In the genomic region with DNA sequence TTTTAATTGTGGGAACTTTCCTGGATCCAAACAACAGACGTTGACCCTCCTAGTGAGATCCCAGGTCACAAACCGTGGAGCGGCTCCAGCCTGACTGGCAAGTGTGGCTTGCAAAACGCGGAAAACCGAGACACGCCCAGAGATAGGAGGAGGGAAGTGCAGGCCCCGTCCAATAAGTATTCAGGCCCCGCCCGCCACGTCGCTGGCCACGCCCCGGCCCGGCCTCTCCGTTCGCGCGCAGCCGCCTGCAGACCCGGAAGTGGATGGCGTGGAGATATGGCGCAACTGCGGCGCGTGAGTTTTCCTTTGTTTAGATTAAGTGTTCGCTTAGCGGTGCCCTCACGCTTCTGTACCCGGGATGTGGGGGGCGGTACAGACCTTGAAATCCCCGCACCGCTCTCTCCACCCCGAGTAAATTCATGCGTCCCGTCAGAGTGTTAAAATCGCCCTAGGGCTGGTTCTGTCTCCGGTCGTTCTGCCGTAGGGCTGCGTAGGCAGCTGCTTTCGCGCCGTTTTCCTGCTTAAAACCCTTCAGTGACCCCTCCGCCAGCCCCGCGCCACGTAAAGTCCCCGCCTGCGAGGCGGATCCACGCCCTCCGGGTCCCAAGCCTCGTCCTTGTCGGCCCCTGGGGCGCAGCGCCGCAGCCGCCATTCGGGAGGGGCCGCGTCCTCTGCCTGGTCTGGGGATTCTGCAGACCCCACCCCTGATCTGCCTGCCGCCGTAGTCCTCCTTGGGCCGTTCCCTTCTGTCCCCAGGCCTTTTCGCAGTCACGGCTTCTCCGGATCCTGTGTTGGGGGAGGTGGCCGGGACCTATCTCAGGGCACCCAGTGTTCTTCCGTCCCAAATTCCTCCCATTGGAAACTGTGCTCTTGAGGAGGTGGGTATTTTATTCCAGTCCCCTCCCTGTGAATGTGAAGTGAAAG, we compare ENCODE assay signal across 1 cellular context.
TF ChIP-seq lines count a peak whose summit lies in the region.

A gene (plus strand): TSS at position 250 of the 924 bp plus-strand sequence. CDS start 27 bp downstream, at position 277.

TF ChIP-seq in HepG2, 621 proteins besides CTCF, POLR2A, EP300 and RAD21 (continued from another document and continues in another):
- TF ChIP-seq KMT2B (CRISPR knock-in tag; IDR thresholded peaks at IDR 0.05) (peak; percentile 89), ZNF441 (CRISPR knock-in tag; IDR thresholded peaks at IDR 0.05; ENCODE audit: borderline replicate concordance) (0 out of 2 replicates have a peak, but pooled peaks have one; percentile 30), PAWR (CRISPR knock-in tag; IDR thresholded peaks at IDR 0.05; ENCODE audit: borderline replicate concordance) (0 out of 2 replicates have a peak, but pooled peaks have one; percentile 32), FLYWCH1 (CRISPR knock-in tag; IDR thresholded peaks at IDR 0.05) (no peak), JDP2 (CRISPR knock-in tag; IDR thresholded peaks at IDR 0.05; ENCODE audit: borderline replicate concordance) (no peak), ZNF83 (CRISPR knock-in tag; IDR thresholded peaks at IDR 0.05; ENCODE audit: borderline replicate concordance) (no peak), EEA1 (CRISPR knock-in tag; IDR thresholded peaks at IDR 0.05; ENCODE audit: borderline replicate concordance) (0 out of 2 replicates have a peak, but pooled peaks have one; percentile 53), ZNF737 (CRISPR knock-in tag; IDR thresholded peaks at IDR 0.05; ENCODE audit: borderline replicate concordance) (no peak), NCOA2 (CRISPR knock-in tag; IDR thresholded peaks at IDR 0.05) (0 out of 2 replicates have a peak, but pooled peaks have one; percentile 11), MIER2 (CRISPR knock-in tag; IDR thresholded peaks at IDR 0.05) (no peak), RARA (CRISPR knock-in tag; IDR thresholded peaks at IDR 0.05) (no peak), ZBTB21 (CRISPR knock-in tag; IDR thresholded peaks at IDR 0.05) (no peak), CREM (IDR thresholded peaks at IDR 0.05) (peak; percentile 45; the same call in 1 of the 2 replicates), CREM (CRISPR knock-in tag; IDR thresholded peaks at IDR 0.05) (no peak), RXRB (CRISPR knock-in tag; IDR thresholded peaks at IDR 0.05; ENCODE audit: borderline replicate concordance) (0 out of 2 replicates have a peak, but pooled peaks have one; percentile 31), ZNF235 (CRISPR knock-in tag; IDR thresholded peaks at IDR 0.05; ENCODE audit: borderline replicate concordance) (no peak; the same call in 1 of the 2 replicates), CENPT (CRISPR knock-in tag; IDR thresholded peaks at IDR 0.05; ENCODE audit: low read depth) (no peak), THAP11 (CRISPR knock-in tag; IDR thresholded peaks at IDR 0.05) (peak; percentile 78), RFX3 (CRISPR knock-in tag; IDR thresholded peaks at IDR 0.05) (no peak), ATF7-NPFF (CRISPR knock-in tag; IDR thresholded peaks at IDR 0.05; ENCODE audit: low read depth) (peak; percentile 8; the same call in 1 of the 2 replicates), HOXA9 (CRISPR knock-in tag; IDR thresholded peaks at IDR 0.05; ENCODE audit: borderline replicate concordance) (0 out of 2 replicates have a peak, but pooled peaks have one; percentile 61), BCL6 (CRISPR knock-in tag; IDR thresholded peaks at IDR 0.05) (0 out of 2 replicates have a peak, but pooled peaks have one; percentile 20), HHEX (CRISPR knock-in tag; IDR thresholded peaks at IDR 0.05) (no peak), ZNF331 (CRISPR knock-in tag; IDR thresholded peaks at IDR 0.05) (no peak)
- TF ChIP-seq, protein P1, sequence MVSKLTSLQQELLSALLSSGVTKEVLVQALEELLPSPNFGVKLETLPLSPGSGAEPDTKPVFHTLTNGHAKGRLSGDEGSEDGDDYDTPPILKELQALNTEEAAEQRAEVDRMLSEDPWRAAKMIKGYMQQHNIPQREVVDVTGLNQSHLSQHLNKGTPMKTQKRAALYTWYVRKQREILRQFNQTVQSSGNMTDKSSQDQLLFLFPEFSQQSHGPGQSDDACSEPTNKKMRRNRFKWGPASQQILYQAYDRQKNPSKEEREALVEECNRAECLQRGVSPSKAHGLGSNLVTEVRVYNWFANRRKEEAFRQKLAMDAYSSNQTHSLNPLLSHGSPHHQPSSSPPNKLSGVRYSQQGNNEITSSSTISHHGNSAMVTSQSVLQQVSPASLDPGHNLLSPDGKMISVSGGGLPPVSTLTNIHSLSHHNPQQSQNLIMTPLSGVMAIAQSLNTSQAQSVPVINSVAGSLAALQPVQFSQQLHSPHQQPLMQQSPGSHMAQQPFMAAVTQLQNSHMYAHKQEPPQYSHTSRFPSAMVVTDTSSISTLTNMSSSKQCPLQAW (CRISPR knock-in tag; IDR thresholded peaks at IDR 0.05) = no peak
- TF ChIP-seq, protein P2, sequence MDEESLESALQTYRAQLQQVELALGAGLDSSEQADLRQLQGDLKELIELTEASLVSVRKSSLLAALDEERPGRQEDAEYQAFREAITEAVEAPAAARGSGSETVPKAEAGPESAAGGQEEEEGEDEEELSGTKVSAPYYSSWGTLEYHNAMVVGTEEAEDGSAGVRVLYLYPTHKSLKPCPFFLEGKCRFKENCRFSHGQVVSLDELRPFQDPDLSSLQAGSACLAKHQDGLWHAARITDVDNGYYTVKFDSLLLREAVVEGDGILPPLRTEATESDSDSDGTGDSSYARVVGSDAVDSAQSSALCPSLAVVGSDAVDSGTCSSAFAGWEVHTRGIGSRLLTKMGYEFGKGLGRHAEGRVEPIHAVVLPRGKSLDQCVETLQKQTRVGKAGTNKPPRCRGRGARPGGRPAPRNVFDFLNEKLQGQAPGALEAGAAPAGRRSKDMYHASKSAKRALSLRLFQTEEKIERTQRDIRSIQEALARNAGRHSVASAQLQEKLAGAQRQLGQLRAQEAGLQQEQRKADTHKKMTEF (CRISPR knock-in tag; IDR thresholded peaks at IDR 0.05) = peak; percentile 74; the same call in 1 of the 2 replicates
- TF ChIP-seq, protein P3, sequence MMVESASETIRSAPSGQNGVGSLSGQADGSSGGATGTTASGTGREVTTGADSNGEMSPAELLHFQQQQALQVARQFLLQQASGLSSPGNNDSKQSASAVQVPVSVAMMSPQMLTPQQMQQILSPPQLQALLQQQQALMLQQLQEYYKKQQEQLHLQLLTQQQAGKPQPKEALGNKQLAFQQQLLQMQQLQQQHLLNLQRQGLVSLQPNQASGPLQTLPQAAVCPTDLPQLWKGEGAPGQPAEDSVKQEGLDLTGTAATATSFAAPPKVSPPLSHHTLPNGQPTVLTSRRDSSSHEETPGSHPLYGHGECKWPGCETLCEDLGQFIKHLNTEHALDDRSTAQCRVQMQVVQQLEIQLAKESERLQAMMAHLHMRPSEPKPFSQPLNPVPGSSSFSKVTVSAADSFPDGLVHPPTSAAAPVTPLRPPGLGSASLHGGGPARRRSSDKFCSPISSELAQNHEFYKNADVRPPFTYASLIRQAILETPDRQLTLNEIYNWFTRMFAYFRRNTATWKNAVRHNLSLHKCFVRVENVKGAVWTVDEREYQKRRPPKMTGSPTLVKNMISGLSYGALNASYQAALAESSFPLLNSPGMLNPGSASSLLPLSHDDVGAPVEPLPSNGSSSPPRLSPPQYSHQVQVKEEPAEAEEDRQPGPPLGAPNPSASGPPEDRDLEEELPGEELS (CRISPR knock-in tag; IDR thresholded peaks at IDR 0.05) = peak; percentile 54; the same call in 1 of the 2 replicates
- TF ChIP-seq, protein P4, sequence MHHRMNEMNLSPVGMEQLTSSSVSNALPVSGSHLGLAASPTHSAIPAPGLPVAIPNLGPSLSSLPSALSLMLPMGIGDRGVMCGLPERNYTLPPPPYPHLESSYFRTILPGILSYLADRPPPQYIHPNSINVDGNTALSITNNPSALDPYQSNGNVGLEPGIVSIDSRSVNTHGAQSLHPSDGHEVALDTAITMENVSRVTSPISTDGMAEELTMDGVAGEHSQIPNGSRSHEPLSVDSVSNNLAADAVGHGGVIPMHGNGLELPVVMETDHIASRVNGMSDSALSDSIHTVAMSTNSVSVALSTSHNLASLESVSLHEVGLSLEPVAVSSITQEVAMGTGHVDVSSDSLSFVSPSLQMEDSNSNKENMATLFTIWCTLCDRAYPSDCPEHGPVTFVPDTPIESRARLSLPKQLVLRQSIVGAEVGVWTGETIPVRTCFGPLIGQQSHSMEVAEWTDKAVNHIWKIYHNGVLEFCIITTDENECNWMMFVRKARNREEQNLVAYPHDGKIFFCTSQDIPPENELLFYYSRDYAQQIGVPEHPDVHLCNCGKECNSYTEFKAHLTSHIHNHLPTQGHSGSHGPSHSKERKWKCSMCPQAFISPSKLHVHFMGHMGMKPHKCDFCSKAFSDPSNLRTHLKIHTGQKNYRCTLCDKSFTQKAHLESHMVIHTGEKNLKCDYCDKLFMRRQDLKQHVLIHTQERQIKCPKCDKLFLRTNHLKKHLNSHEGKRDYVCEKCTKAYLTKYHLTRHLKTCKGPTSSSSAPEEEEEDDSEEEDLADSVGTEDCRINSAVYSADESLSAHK (CRISPR knock-in tag; IDR thresholded peaks at IDR 0.05; ENCODE audit: borderline replicate concordance) = no peak
- TF ChIP-seq, protein P5, sequence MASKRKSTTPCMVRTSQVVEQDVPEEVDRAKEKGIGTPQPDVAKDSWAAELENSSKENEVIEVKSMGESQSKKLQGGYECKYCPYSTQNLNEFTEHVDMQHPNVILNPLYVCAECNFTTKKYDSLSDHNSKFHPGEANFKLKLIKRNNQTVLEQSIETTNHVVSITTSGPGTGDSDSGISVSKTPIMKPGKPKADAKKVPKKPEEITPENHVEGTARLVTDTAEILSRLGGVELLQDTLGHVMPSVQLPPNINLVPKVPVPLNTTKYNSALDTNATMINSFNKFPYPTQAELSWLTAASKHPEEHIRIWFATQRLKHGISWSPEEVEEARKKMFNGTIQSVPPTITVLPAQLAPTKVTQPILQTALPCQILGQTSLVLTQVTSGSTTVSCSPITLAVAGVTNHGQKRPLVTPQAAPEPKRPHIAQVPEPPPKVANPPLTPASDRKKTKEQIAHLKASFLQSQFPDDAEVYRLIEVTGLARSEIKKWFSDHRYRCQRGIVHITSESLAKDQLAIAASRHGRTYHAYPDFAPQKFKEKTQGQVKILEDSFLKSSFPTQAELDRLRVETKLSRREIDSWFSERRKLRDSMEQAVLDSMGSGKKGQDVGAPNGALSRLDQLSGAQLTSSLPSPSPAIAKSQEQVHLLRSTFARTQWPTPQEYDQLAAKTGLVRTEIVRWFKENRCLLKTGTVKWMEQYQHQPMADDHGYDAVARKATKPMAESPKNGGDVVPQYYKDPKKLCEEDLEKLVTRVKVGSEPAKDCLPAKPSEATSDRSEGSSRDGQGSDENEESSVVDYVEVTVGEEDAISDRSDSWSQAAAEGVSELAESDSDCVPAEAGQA (IDR thresholded peaks at IDR 0.05; ENCODE audit: low read depth) = peak; percentile 60; the same call in 1 of the 2 replicates
- TF ChIP-seq, protein P5 (CRISPR knock-in tag; IDR thresholded peaks at IDR 0.05; ENCODE audit: borderline replicate concordance) = no peak
- TF ChIP-seq, protein P6, sequence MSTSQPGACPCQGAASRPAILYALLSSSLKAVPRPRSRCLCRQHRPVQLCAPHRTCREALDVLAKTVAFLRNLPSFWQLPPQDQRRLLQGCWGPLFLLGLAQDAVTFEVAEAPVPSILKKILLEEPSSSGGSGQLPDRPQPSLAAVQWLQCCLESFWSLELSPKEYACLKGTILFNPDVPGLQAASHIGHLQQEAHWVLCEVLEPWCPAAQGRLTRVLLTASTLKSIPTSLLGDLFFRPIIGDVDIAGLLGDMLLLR (CRISPR knock-in tag; IDR thresholded peaks at IDR 0.05) = peak; percentile 54; the same call in 1 of the 2 replicates
- TF ChIP-seq, protein P7, sequence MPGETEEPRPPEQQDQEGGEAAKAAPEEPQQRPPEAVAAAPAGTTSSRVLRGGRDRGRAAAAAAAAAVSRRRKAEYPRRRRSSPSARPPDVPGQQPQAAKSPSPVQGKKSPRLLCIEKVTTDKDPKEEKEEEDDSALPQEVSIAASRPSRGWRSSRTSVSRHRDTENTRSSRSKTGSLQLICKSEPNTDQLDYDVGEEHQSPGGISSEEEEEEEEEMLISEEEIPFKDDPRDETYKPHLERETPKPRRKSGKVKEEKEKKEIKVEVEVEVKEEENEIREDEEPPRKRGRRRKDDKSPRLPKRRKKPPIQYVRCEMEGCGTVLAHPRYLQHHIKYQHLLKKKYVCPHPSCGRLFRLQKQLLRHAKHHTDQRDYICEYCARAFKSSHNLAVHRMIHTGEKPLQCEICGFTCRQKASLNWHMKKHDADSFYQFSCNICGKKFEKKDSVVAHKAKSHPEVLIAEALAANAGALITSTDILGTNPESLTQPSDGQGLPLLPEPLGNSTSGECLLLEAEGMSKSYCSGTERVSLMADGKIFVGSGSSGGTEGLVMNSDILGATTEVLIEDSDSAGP (CRISPR knock-in tag; IDR thresholded peaks at IDR 0.05; ENCODE audit: borderline replicate concordance) = peak; percentile 81; the same call in 1 of the 2 replicates
- TF ChIP-seq, protein P8, sequence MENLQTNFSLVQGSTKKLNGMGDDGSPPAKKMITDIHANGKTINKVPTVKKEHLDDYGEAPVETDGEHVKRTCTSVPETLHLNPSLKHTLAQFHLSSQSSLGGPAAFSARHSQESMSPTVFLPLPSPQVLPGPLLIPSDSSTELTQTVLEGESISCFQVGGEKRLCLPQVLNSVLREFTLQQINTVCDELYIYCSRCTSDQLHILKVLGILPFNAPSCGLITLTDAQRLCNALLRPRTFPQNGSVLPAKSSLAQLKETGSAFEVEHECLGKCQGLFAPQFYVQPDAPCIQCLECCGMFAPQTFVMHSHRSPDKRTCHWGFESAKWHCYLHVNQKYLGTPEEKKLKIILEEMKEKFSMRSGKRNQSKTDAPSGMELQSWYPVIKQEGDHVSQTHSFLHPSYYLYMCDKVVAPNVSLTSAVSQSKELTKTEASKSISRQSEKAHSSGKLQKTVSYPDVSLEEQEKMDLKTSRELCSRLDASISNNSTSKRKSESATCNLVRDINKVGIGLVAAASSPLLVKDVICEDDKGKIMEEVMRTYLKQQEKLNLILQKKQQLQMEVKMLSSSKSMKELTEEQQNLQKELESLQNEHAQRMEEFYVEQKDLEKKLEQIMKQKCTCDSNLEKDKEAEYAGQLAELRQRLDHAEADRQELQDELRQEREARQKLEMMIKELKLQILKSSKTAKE (CRISPR knock-in tag; IDR thresholded peaks at IDR 0.05; ENCODE audit: borderline replicate concordance) = no peak
